Comparison of ENCODE assay signal across 8 cellular contexts in the genomic region with DNA sequence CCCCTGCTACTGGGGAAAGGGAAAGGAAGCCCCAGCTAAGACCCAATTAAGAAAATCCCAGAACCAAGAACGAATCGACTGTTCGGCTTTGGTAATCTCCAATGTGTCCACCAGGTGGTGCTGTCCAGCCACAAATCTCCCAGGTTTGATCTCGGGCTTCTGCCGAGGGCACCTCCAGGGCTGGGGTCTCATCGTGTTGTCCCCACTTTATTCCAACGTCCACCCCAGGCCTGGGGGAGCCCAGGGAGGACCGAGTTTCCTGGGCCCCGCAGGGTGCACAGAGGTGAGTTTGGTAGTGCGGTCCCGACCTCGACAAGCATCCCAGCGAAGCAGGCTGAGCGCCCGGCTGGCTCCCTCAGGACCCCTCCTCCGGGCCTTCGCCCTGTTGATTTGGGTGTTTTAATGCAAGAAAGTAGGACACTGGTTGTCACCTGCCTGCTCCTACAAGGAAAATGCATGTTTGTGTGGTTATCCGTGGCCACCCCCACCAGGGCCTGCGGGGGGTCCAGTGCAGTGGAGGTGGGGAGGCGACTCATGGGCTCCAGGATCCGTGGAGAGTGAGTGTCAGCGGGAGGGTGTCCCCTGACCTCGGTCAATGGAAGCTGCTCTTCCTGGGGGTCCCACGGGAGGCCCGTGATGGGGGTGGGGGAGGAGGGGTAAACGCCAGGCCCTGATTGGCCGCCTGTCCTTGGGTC.
DNase-seq lines count a peak whose midpoint lies in the region; ATAC-seq and TF ChIP-seq lines count a peak whose summit lies in the region.

No MANE protein-coding gene starts in this region.

- TF ChIP-seq RAD21 in liver (IDR thresholded peaks at IDR 0.05): peak; percentile 94 to 96

- no peaks in the 10 kb centered on the region for H3K36me3 Mint-ChIP-seq in T-helper 1 cell treated with Interleukin-12 subunit alpha and Interleukin-12 subunit beta and Interleukin-4 antibody, amounts not matched to agents 30 μg/mL and 1 μg/mL, for 36 hours (ENCODE audit: low read depth)

- no peak overlapping the region for H3K9ac ChIP-seq in liver (ENCODE audit: low read depth in 1 of 2, low read length in 2 of 2)

- WGBS in liver: 55% methylated on average over 27 of the region's 27 CpGs

- in situ Hi-C loops in T47D (cut with HindIII; ENCODE audit: low pct_unique_long_range_greater_than_20kb, low sequenced_read_pairs): no loop called here

- H3K4me1 Mint-ChIP-seq in T-helper 1 cell treated with Interleukin-12 subunit alpha and Interleukin-12 subunit beta and Interleukin-4 antibody, amounts not matched to agents 30 μg/mL and 1 μg/mL, for 36 hours (ENCODE audit: low read depth): peaks cover 4% of the 10 kb centered on the region

- H3K9me3 Mint-ChIP-seq in T-helper 1 cell treated with Interleukin-12 subunit alpha and Interleukin-12 subunit beta and Interleukin-4 antibody, amounts not matched to agents 30 μg/mL and 1 μg/mL, for 36 hours: no peaks in the 10 kb centered on the region

- peaks cover 0 to 3% (median 0%) of the 10 kb centered on the region in 4 donors for H3K27me3 ChIP-seq in liver (ENCODE audit: control insufficient read depth in 4 of 4, insufficient read depth in 4 of 4, low read length in 3 of 4)

- TF ChIP-seq CTCF in liver (IDR thresholded peaks at IDR 0.05; ENCODE audit: low read depth, low read length, missing input control): peak; percentile 95

- H3K27ac ChIP-seq in liver (ENCODE audit: low read depth in 1 of 2, low read length in 2 of 2): no peak overlapping the region

- H3K4me3 Mint-ChIP-seq in T-helper 1 cell treated with Interleukin-12 subunit alpha and Interleukin-12 subunit beta and Interleukin-4 antibody, amounts not matched to agents 30 μg/mL and 1 μg/mL, for 36 hours: peak overlapping the region; percentile 38

- no peaks in the 10 kb centered on the region for H3K9me3 ChIP-seq in liver (ENCODE audit: control insufficient read depth in 4 of 4, low read length in 3 of 4)

- H3K27ac Mint-ChIP-seq in T-helper 1 cell treated with Interleukin-12 subunit alpha and Interleukin-12 subunit beta and Interleukin-4 antibody, amounts not matched to agents 30 μg/mL and 1 μg/mL, for 36 hours: peak overlapping the region; percentile 65

- no peaks in the 10 kb centered on the region for H3K36me3 ChIP-seq in liver (ENCODE audit: control insufficient read depth in 4 of 4, insufficient read depth in 3 of 4, low read depth in 1 of 4, low read length in 3 of 4)

- peak; percentile 75 for DNase-seq in Daoy (ENCODE audit: low read depth)
- DNase-seq in T47D (ENCODE audit: low read depth in 1 of 2, low spot score in 1 of 2): peak; percentile 84 to 89
- DNase-seq in stimulated activated CD8-positive, alpha-beta memory T cell treated with anti-CD3 and anti-CD28 coated beads, Interleukin-2, amount 100 ng/mL, for 1 hour (ENCODE audit: low read depth in 2 of 2): peak; percentile 68 to 75
- DNase-seq in SIG-M5 treated with dmso at 0.1 percent for 504 hours (lab: John Stamatoyannopoulos, UW; ENCODE audit: unreplicated experiment): no peak
- DNase-seq in SIG-M5 (lab: John Stamatoyannopoulos, UW): no peak

- ATAC-seq in HG02759 (IDR thresholded peaks at IDR 0.05; ENCODE audit: unreplicated experiment): peak; percentile 67

- H3K27me3 Mint-ChIP-seq in T-helper 1 cell treated with Interleukin-12 subunit alpha and Interleukin-12 subunit beta and Interleukin-4 antibody, amounts not matched to agents 30 μg/mL and 1 μg/mL, for 36 hours (ENCODE audit: low read depth): no peaks in the 10 kb centered on the region

- peaks cover 0 to 7% (median 3%) of the 10 kb centered on the region in 4 donors for H3K4me1 ChIP-seq in liver (ENCODE audit: control insufficient read depth in 4 of 4, insufficient read depth in 4 of 4, low read length in 3 of 4)

- H3K4me3 ChIP-seq in liver (ENCODE audit: low read depth in 1 of 3, low read length in 3 of 3): no peak overlapping the region

TF ChIP-seq in liver, 16 proteins besides CTCF, POLR2A, EP300 and RAD21:
- TF ChIP-seq ATF3 (IDR thresholded peaks at IDR 0.05) (no peak), EGR1 (IDR thresholded peaks at IDR 0.05; ENCODE audit: low read depth in 2 of 2) (no peak), YY1 (IDR thresholded peaks at IDR 0.05) (no peak), GABPA (IDR thresholded peaks at IDR 0.05 in 1 of 2, conservative IDR thresholded peaks at IDR 0.05 in 1 of 2) (no peak), SP1 (IDR thresholded peaks at IDR 0.05) (no peak)

Comparison
In these comparisons a context has a peak if more than half of its experiments do, and no peak if none do; other contexts are left out.
1. DNase-seq: peak in Daoy (single experiment), T47D (2 of 2) and stimulated activated CD8-positive, alpha-beta memory T cell treated with anti-CD3 and anti-CD28 coated beads, Interleukin-2, amount 100 ng/mL, for 1 hour (2 of 2); none in SIG-M5 treated with dmso at 0.1 percent for 504 hours (single experiment) and SIG-M5 (single experiment).